Comparison of ENCODE assay signal across 22 cellular contexts in the genomic region with DNA sequence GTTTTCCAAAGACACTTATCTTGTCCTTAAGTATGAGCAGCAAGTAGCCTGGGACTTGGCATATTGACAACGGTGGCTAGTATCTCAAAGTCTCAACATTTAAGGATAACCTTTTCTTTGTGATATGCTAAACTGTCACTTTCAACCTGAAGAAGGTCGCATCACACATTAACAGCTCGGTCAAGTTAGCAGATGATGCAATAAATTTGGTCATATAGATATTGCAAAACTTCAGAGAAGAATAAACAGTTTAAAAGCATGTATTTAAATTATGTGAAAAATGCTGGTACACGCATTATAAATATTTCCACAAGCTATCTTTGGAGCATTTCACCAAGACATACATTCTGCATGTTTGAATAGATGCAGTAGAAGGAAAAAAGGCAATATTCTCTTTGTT. TPM values are rescaled to one million over a fixed set of nuclear protein-coding genes. Genes with fewer than 3 reads are reported as not detected.
DNase-seq lines count a peak whose midpoint lies in the region; ATAC-seq, FAIRE-seq and TF ChIP-seq lines count a peak whose summit lies in the region.
"Had no signal": no experiment of that assay in that cellular context is flagged by ENCODE, and none has a peak within 500 bp of the region (broad histone marks: within the 10 kb centered on the region; RNA-seq: fewer than 3 reads in every experiment).

No MANE protein-coding gene starts in this region.

- TF ChIP-seq POLR2A in breast epithelium (IDR thresholded peaks at IDR 0.05) (no peak), GM12891 (IDR thresholded peaks at IDR 0.05; ENCODE audit: low read depth, low read length) (no peak)

- no TSS peak for BruUV-seq in MCF 10A (replicated peaks; lab: Mats Ljungman, UMichigan)

- H3K4me2 ChIP-seq in astrocyte (ENCODE audit: low read length), result no peak overlapping the region

- H3K36me3 Mint-ChIP-seq in MCF 10A (ENCODE audit: insufficient read depth, unreplicated experiment), result no peaks in the 10 kb centered on the region
- H3K36me3 Mint-ChIP-seq in astrocyte (ENCODE audit: low read depth, unreplicated experiment), result no peaks in the 10 kb centered on the region
- H3K36me3 Mint-ChIP-seq: CD8-positive, alpha-beta T cell had no signal

- H3K4me1 ChIP-seq in breast epithelium (no peaks in the 10 kb centered on the region), astrocyte (ENCODE audit: insufficient read depth, low read length) (no peaks in the 10 kb centered on the region)

- DNase-seq in MCF 10A (ENCODE audit: unreplicated experiment), result peak; percentile 16
- DNase-seq in breast epithelium (ENCODE audit: low spot score in 2 of 2), result no peak
- no peak for DNase-seq in astrocyte (ENCODE audit: low read depth)
- peak; percentile 14 for DNase-seq in fibroblast of pulmonary artery (ENCODE audit: low read depth)
- DNase-seq in GM12891 (ENCODE audit: insufficient read length, low spot score), result no peak
- DNase-seq in pons (ENCODE audit: low spot score), result no peak
- DNase-seq: AML-193; C1 segment of cervical spinal cord; CD8-positive, alpha-beta T cell; DMS153; GOT3; Kasumi-1; MG63; NCI-H1105; NCI-H2029 treated with DMSO at 0.1 percent for 48 hours; NCI-H2171; NCI-H345; NCI-H524; NCI-H774 had no signal

- no peaks in the 10 kb centered on the region for H4K20me1 ChIP-seq in astrocyte (ENCODE audit: insufficient read depth, low read length)

- H3K4me3 ChIP-seq in breast epithelium (no peak overlapping the region), astrocyte (ENCODE audit: insufficient read depth, low read depth, low read length) (no peak overlapping the region), fibroblast of pulmonary artery (replicated peaks; ENCODE audit: low read depth, low read length) (no peak overlapping the region)
- H3K4me3 ChIP-seq: MG63 had no signal

- H3K27me3 ChIP-seq in breast epithelium (peaks cover 0 to 5% of the 10 kb centered on the region in 2 donors), astrocyte (ENCODE audit: insufficient read depth, low read length) (no peaks in the 10 kb centered on the region)
- H3K27me3 ChIP-seq: MG63 had no signal

- TF ChIP-seq CTCF in MCF 10A (IDR thresholded peaks at IDR 0.05; ENCODE audit: unreplicated experiment), result no peak
- no peak for TF ChIP-seq CTCF in breast epithelium (IDR thresholded peaks at IDR 0.05)
- TF ChIP-seq CTCF in astrocyte (IDR thresholded peaks at IDR 0.05; ENCODE audit: insufficient read depth, low read depth, low read length), result no peak
- TF ChIP-seq CTCF in fibroblast of pulmonary artery (IDR thresholded peaks at IDR 0.05; ENCODE audit: low read length, missing control alignments), result no peak

- H3K9me3 Mint-ChIP-seq in MCF 10A (ENCODE audit: unreplicated experiment) (no peaks in the 10 kb centered on the region), astrocyte (ENCODE audit: unreplicated experiment) (no peaks in the 10 kb centered on the region)
- H3K9me3 Mint-ChIP-seq: CD8-positive, alpha-beta T cell had no signal

- H2AFZ ChIP-seq in astrocyte (ENCODE audit: low read depth, low read length), result no peak overlapping the region

- H3K27ac Mint-ChIP-seq in MCF 10A (ENCODE audit: low read depth, unreplicated experiment) (no peak overlapping the region), astrocyte (ENCODE audit: unreplicated experiment) (no peak overlapping the region)
- H3K27ac Mint-ChIP-seq: CD8-positive, alpha-beta T cell had no signal

- intact Hi-C loops in MCF 10A (cut with micrococcal nuclease), result no loop called here
- intact Hi-C loops in breast epithelium (cut with DNase I; ENCODE audit: low total_unique reads), result no loop called here

- FAIRE-seq in astrocyte (lab: Jason Lieb, UNC) (peak; percentile 47), GM12891 (lab: Jason Lieb, UNC) (no peak)

- H3K4me1 Mint-ChIP-seq in MCF 10A (ENCODE audit: insufficient read depth, unreplicated experiment) (no peaks in the 10 kb centered on the region), astrocyte (ENCODE audit: low read depth, unreplicated experiment) (no peaks in the 10 kb centered on the region)

- H3K27me3 Mint-ChIP-seq in MCF 10A (ENCODE audit: insufficient read depth, unreplicated experiment), result peaks cover 84% of the 10 kb centered on the region
- H3K27me3 Mint-ChIP-seq in astrocyte (ENCODE audit: low read depth, unreplicated experiment), result peaks cover 2% of the 10 kb centered on the region

- H3K27ac ChIP-seq in breast epithelium (no peak overlapping the region), astrocyte (ENCODE audit: low read depth, low read length) (no peak overlapping the region)

- no peaks in the 10 kb centered on the region for H3K9me3 ChIP-seq in breast epithelium
- no peaks in the 10 kb centered on the region for H3K9me3 ChIP-seq in astrocyte (ENCODE audit: insufficient read depth, low read depth, low read length)
- H3K9me3 ChIP-seq: MG63 had no signal

- CTCF ChIA-PET in MCF 10A (lab: Yijun Ruan, JAX), result no interaction called here

- no peak overlapping the region for H3K9ac ChIP-seq in astrocyte (ENCODE audit: low read length)

- no peak overlapping the region for H3K4me3 Mint-ChIP-seq in MCF 10A (ENCODE audit: unreplicated experiment)
- H3K4me3 Mint-ChIP-seq in astrocyte (ENCODE audit: unreplicated experiment), result no peak overlapping the region
- H3K4me3 Mint-ChIP-seq: CD8-positive, alpha-beta T cell had no signal

- H3K79me2 ChIP-seq in astrocyte (ENCODE audit: insufficient read depth, low read length), result no peaks in the 10 kb centered on the region

- ATAC-seq in GM21528 (IDR thresholded peaks at IDR 0.05; ENCODE audit: low FRiP score, unreplicated experiment), result no peak
- ATAC-seq: CD8-positive, alpha-beta T cell; Right ventricle myocardium inferior had no signal

- POLR2A ChIA-PET in MCF 10A (lab: Yijun Ruan, JAX), result no interaction called here

- no peaks in the 10 kb centered on the region for H3K36me3 ChIP-seq in breast epithelium
- H3K36me3 ChIP-seq in astrocyte (ENCODE audit: insufficient read depth, low read length), result no peaks in the 10 kb centered on the region
- H3K36me3 ChIP-seq: MG63 had no signal

TF ChIP-seq in GM12891, 5 proteins besides CTCF, POLR2A, EP300 and RAD21:
- no peak for TF ChIP-seq POU2F2 (IDR thresholded peaks at IDR 0.05; ENCODE audit: low read depth, low read length)
- no peak for TF ChIP-seq PAX5 (IDR thresholded peaks at IDR 0.05; ENCODE audit: insufficient read depth, low read length, severe bottlenecking)
- TF ChIP-seq POLR2AphosphoS5 (IDR thresholded peaks at IDR 0.05; ENCODE audit: low read depth, low read length), result no peak
- no peak for TF ChIP-seq TAF1 (IDR thresholded peaks at IDR 0.05; ENCODE audit: low read depth, low read length)
- no peak for TF ChIP-seq SPI1 (IDR thresholded peaks at IDR 0.05; ENCODE audit: low read depth, low read length)

RNA-seq across cellular contexts. Expression of a gene that starts 24.4 kb away (rescaled TPM):
- total RNA-seq in MCF 10A (2022) (not detected in 2 replicates), breast epithelium (10 to 100 TPM; 10.1 to 32.6 (median 14.7) TPM), astrocyte (0.22 and 0.30 TPM in 2 replicates)
- polyA plus RNA-seq in GM12891 (2012; ENCODE audit: low read depth, missing spikeins), result 2.0 TPM
- total RNA-seq: CD8-positive, alpha-beta T cell; G401 had no signal

Comparison
In these comparisons a context has a peak if more than half of its experiments do, and no peak if none do; other contexts are left out.
1. DNase-seq: peak in MCF 10A (single experiment) and fibroblast of pulmonary artery (single experiment); none in breast epithelium (0 of 2), astrocyte (single experiment), GM12891 (single experiment) and pons (single experiment).